In the genomic region with DNA sequence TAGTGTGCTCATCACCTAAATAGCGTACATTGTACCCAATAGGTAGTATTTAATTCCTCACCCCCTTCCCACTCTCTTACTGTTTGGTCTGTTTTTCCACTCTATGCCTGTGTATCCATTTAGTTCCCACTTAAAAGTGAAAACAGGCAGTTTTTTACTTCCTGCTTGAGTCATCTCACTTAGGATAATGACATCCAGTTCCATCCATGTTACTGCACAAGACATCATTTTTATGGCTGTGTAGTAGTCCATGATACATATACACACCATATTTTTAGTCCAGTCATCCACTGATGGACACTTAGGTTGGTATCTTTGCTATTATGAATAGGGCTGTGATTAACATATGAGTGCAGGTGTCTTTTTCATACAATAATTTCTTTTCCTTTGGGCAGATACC, we compare ENCODE assay signal across 13 cellular contexts. TPM values are rescaled to one million over a fixed set of nuclear protein-coding genes. Genes with fewer than 3 reads are reported as not detected.
DNase-seq lines count a peak whose midpoint lies in the region; ATAC-seq and TF ChIP-seq lines count a peak whose summit lies in the region.
"Had no signal": no experiment of that assay in that cellular context is flagged by ENCODE, and none has a peak within 500 bp of the region (broad histone marks: within the 10 kb centered on the region; RNA-seq: fewer than 3 reads in every experiment).

No MANE protein-coding gene starts in this region.

- H3K36me3 ChIP-seq in RWPE2 (ENCODE audit: low read depth) (peaks cover 64% of the 10 kb centered on the region), thoracic aorta (peaks cover 2% of the 10 kb centered on the region), trophoblast cell (ENCODE audit: control insufficient read depth in 1 of 2, insufficient read depth in 2 of 2, low read length in 2 of 2) (peaks cover 1 to 2% of the 10 kb centered on the region in 2 experiments)
- H3K36me3 ChIP-seq: ovary had no signal

- H3K18ac ChIP-seq in trophoblast cell (ENCODE audit: low read length), result no peak overlapping the region

- no peak overlapping the region for H3K4ac ChIP-seq in trophoblast cell (ENCODE audit: low read depth, low read length)

- no peak overlapping the region for H2BK5ac ChIP-seq in trophoblast cell (ENCODE audit: low read depth, low read length, poor library complexity)

- H3K14ac ChIP-seq in trophoblast cell (ENCODE audit: low read length), result no peak overlapping the region

- no peak overlapping the region for H3K4me3 ChIP-seq in RWPE2 (ENCODE audit: severe bottlenecking)
- no peak overlapping the region for H3K4me3 ChIP-seq in thoracic aorta
- H3K4me3 ChIP-seq in trophoblast cell (ENCODE audit: low read depth, low read length), result no peak overlapping the region
- H3K4me3 ChIP-seq: ovary had no signal

- no peak overlapping the region for H2AFZ ChIP-seq in trophoblast cell (ENCODE audit: insufficient read depth, low read length, poor library complexity)

- no peak overlapping the region for H2AK5ac ChIP-seq in trophoblast cell (ENCODE audit: low read length)

- no peaks in the 10 kb centered on the region for H3K27me3 Mint-ChIP-seq in activated T-cell treated with anti-CD3 and anti-CD28 coated beads, Interleukin-2, amount 50 U/mL, for 72 hours (ENCODE audit: low read depth)
- no peaks in the 10 kb centered on the region for H3K27me3 Mint-ChIP-seq in effector memory CD8-positive, alpha-beta T cell

- H3K4me3 Mint-ChIP-seq in activated T-cell treated with anti-CD3 and anti-CD28 coated beads, Interleukin-2, amount 50 U/mL, for 72 hours, result peak overlapping the region; percentile 25 to 78
- H3K4me3 Mint-ChIP-seq in effector memory CD8-positive, alpha-beta T cell, result peak overlapping the region in 1 of 2 donors; percentile 96

- H3K79me1 ChIP-seq in trophoblast cell (ENCODE audit: low read length), result no peaks in the 10 kb centered on the region

- H3K27ac ChIP-seq in RWPE2 (ENCODE audit: poor library complexity, severe bottlenecking) (peak overlapping the region; percentile 61), thoracic aorta (peak overlapping the region; percentile 13 to 66), trophoblast cell (ENCODE audit: low read depth, low read length) (no peak overlapping the region)
- H3K27ac ChIP-seq: ovary had no signal

- TF ChIP-seq CTCF in RWPE2 (IDR thresholded peaks at IDR 0.05; ENCODE audit: poor library complexity, severe bottlenecking) (no peak), thoracic aorta (IDR thresholded peaks at IDR 0.05) (no peak)

- H3K27me3 ChIP-seq in RWPE2 (ENCODE audit: insufficient read depth, poor library complexity, severe bottlenecking), result no peaks in the 10 kb centered on the region
- no peaks in the 10 kb centered on the region for H3K27me3 ChIP-seq in thoracic aorta (replicated peaks; ENCODE audit: insufficient read depth)
- no peaks in the 10 kb centered on the region for H3K27me3 ChIP-seq in trophoblast cell (ENCODE audit: insufficient read depth, low read length)
- H3K27me3 ChIP-seq: ovary had no signal

- H4K12ac ChIP-seq in trophoblast cell (ENCODE audit: low read depth, low read length), result no peak overlapping the region

- H3K23ac ChIP-seq in trophoblast cell (ENCODE audit: low read length), result no peak overlapping the region

- DNase-seq in activated T-cell treated with anti-CD3 and anti-CD28 coated beads, Interleukin-2, amount 50 U/mL, for 72 hours, result no peak
- DNase-seq in activated T-cell treated with anti-CD3 and anti-CD28 coated beads, Interleukin-2, amount 50 U/mL, for 1 hour, result no peak
- DNase-seq in RWPE2 (ENCODE audit: low spot score) (no peak), thoracic aorta (ENCODE audit: low spot score) (no peak), KG1 (lab: John Stamatoyannopoulos, UW) (no peak), trophoblast cell (no peak)
- no peak for DNase-seq in effector memory CD8-positive, alpha-beta T cell
- DNase-seq: activated CD8-positive, alpha-beta memory T cell treated with anti-CD3 and anti-CD28 coated beads, Interleukin-2, amount 50 U/mL, for 4 hours; NCI-H1092; ovary; SK-N-SH; substantia nigra had no signal

- no peak overlapping the region for H4K91ac ChIP-seq in trophoblast cell (ENCODE audit: low read depth, low read length)

- H3K79me2 ChIP-seq in trophoblast cell (ENCODE audit: control insufficient read depth, insufficient read depth, low read length, poor library complexity), result no peaks in the 10 kb centered on the region

- no peak overlapping the region for H3K4me2 ChIP-seq in trophoblast cell (ENCODE audit: low read length)
- H3K4me2 ChIP-seq: SK-N-SH had no signal

- H3K27ac Mint-ChIP-seq in activated T-cell treated with anti-CD3 and anti-CD28 coated beads, Interleukin-2, amount 50 U/mL, for 72 hours, result peak overlapping the region; percentile 49
- H3K27ac Mint-ChIP-seq in effector memory CD8-positive, alpha-beta T cell, result peak overlapping the region; percentile 52 to 89

- H3K4me1 Mint-ChIP-seq in activated T-cell treated with anti-CD3 and anti-CD28 coated beads, Interleukin-2, amount 50 U/mL, for 72 hours (ENCODE audit: low read depth), result peaks cover 98% of the 10 kb centered on the region
- peaks cover 59 to 76% of the 10 kb centered on the region in 2 donors for H3K4me1 Mint-ChIP-seq in effector memory CD8-positive, alpha-beta T cell (ENCODE audit: low read depth in 2 of 2)

- ATAC-seq in activated T-cell treated with anti-CD3 and anti-CD28 coated beads, Interleukin-2, amount 50 U/mL, for 72 hours (replicated peaks in 1 of 2), result no peak
- no peak; the same call in 2 of the 3 replicates for ATAC-seq in RWPE2 (ENCODE audit: low read depth)
- ATAC-seq in effector memory CD8-positive, alpha-beta T cell (replicated peaks), result no peak
- no peak for ATAC-seq in thoracic aorta (ENCODE audit: insufficient number of reproducible peaks, low FRiP score, low read depth)
- ATAC-seq in esophagus mucosa, result no peak

- H2BK12ac ChIP-seq in trophoblast cell (ENCODE audit: low read length), result no peak overlapping the region

- no peak overlapping the region for H4K8ac ChIP-seq in trophoblast cell (ENCODE audit: low read depth, low read length)

- WGBS in trophoblast cell (ENCODE audit: extremely low coverage, insufficient coverage, insufficient read length), result no CpG with 5 or more reads among the region's 1 CpG

- peaks cover 4 to 7% of the 10 kb centered on the region in 2 donors for H3K36me3 Mint-ChIP-seq in activated T-cell treated with anti-CD3 and anti-CD28 coated beads, Interleukin-2, amount 50 U/mL, for 72 hours (ENCODE audit: insufficient read depth in 2 of 2)
- peaks cover 82% of the 10 kb centered on the region for H3K36me3 Mint-ChIP-seq in effector memory CD8-positive, alpha-beta T cell (ENCODE audit: insufficient read depth)

- H3K4me1 ChIP-seq in RWPE2 (ENCODE audit: insufficient read depth, poor library complexity, severe bottlenecking) (peaks cover 74% of the 10 kb centered on the region), thoracic aorta (ENCODE audit: control insufficient read depth in 1 of 2, low read depth in 2 of 2) (peaks cover 40 to 82% of the 10 kb centered on the region in 2 donors), trophoblast cell (ENCODE audit: control insufficient read depth in 1 of 2, insufficient read depth in 2 of 2, low read length in 2 of 2) (no peaks in the 10 kb centered on the region)

- H3K9me3 ChIP-seq in RWPE2 (ENCODE audit: severe bottlenecking) (no peaks in the 10 kb centered on the region), thoracic aorta (no peaks in the 10 kb centered on the region), trophoblast cell (ENCODE audit: insufficient read depth, low read depth, low read length) (no peaks in the 10 kb centered on the region)
- H3K9me3 ChIP-seq: ovary, SK-N-SH had no signal

- H2BK120ac ChIP-seq in trophoblast cell (ENCODE audit: insufficient read depth, low read length, poor library complexity), result no peak overlapping the region

- peaks cover 0 to 2% of the 10 kb centered on the region in 2 donors for H3K9me3 Mint-ChIP-seq in activated T-cell treated with anti-CD3 and anti-CD28 coated beads, Interleukin-2, amount 50 U/mL, for 72 hours
- no peaks in the 10 kb centered on the region for H3K9me3 Mint-ChIP-seq in effector memory CD8-positive, alpha-beta T cell

- H3K9ac ChIP-seq in trophoblast cell (ENCODE audit: low read length), result no peak overlapping the region
- H3K9ac ChIP-seq: SK-N-SH had no signal

RNA-seq across cellular contexts. Expression of a gene that starts 10.1 kb away (rescaled TPM):
- total RNA-seq in activated T-cell treated with anti-CD3 and anti-CD28 coated beads, Interleukin-2, amount 50 U/mL, for 72 hours, result 10 to 100 TPM; 49.2 to 56.4 TPM
- 10 to 100 TPM; 42.4 to 55.5 TPM for total RNA-seq in thoracic aorta
- 14.4 TPM for total RNA-seq in esophagus mucosa
- polyA plus RNA-seq in trophoblast cell (2013), result 9.6 and 10.1 TPM in 2 replicates
